In the genomic region with DNA sequence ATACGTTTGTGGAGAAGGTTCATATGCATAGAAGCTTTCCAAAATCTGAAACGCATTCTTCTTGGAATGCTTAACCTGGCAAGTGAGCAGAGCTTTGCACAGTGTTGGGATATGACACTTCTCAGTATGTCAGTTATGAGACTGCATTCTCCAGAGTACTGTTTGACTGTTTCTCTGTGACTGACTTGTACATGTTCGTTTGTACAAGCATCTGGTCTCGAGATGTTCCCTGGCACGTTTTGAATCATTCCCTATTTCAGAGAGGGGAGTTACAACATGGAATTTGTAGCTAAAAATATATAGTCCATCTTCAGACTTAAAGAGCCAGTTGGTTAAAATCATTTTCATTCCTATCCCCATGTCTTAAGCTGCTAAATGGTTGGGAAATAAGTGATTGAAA, we compare ENCODE assay signal across 17 cellular contexts.
DNase-seq lines count a peak whose midpoint lies in the region; ATAC-seq, FAIRE-seq and TF ChIP-seq lines count a peak whose summit lies in the region.
"Had no signal": no experiment of that assay in that cellular context is flagged by ENCODE, and none has a peak within 500 bp of the region (broad histone marks: within the 10 kb centered on the region; RNA-seq: fewer than 3 reads in every experiment).

No MANE protein-coding gene starts in this region.

- no peaks in the 10 kb centered on the region for H3K27me3 Mint-ChIP-seq in astrocyte (ENCODE audit: low read depth, unreplicated experiment)
- peaks cover 13% of the 10 kb centered on the region for H3K27me3 Mint-ChIP-seq in T-helper 2 cell treated with Interferon-gamma antibody and Interleukin-4, amounts not matched to agents 5 μg/mL and 100 μg/mL, for 36 hours (ENCODE audit: low read depth)
- peaks cover 18% of the 10 kb centered on the region for H3K27me3 Mint-ChIP-seq in stimulated activated memory B cell treated with anti-CD40 and anti-IgM and Interleukin-4, amounts not matched to agents 10 μg/mL and 1 μg/mL and 100 μg/mL, for 72 hours

- H3K4me3 ChIP-seq in astrocyte (ENCODE audit: insufficient read depth, low read depth, low read length) (no peak overlapping the region), skeletal muscle cell (ENCODE audit: low read depth, low read length) (no peak overlapping the region)

- no peaks in the 10 kb centered on the region for H3K36me3 ChIP-seq in astrocyte (ENCODE audit: insufficient read depth, low read length)
- H3K36me3 ChIP-seq: BE2C had no signal

- H3K4me2 ChIP-seq in astrocyte (ENCODE audit: low read length), result no peak overlapping the region

- DNase-seq in AG20443 (ENCODE audit: low spot score) (peak; percentile 57), astrocyte (ENCODE audit: low read depth) (no peak), globus pallidus (ENCODE audit: low spot score) (peak; percentile 15), skeletal muscle cell (ENCODE audit: low read depth) (peak; percentile 48), SW480 (ENCODE audit: low spot score) (no peak), NCI-H187 (lab: John Stamatoyannopoulos, UW) (no peak)
- DNase-seq in T-helper 2 cell treated with Interferon-gamma antibody and Interleukin-4, amounts not matched to agents 5 μg/mL and 100 μg/mL, for 36 hours (ENCODE audit: low spot score), result no peak
- DNase-seq: activated CD8-positive, alpha-beta memory T cell treated with anti-CD3 and anti-CD28 coated beads, Interleukin-2, amount 50 U/mL, for 4 hours; BE2C; glutamatergic neuron; islet precursor cell; MV-4-11; NCI-H82 had no signal

- no peaks in the 10 kb centered on the region for H3K36me3 Mint-ChIP-seq in astrocyte (ENCODE audit: low read depth, unreplicated experiment)
- no peaks in the 10 kb centered on the region for H3K36me3 Mint-ChIP-seq in T-helper 2 cell treated with Interferon-gamma antibody and Interleukin-4, amounts not matched to agents 5 μg/mL and 100 μg/mL, for 36 hours (ENCODE audit: low read depth)
- H3K36me3 Mint-ChIP-seq in stimulated activated memory B cell treated with anti-CD40 and anti-IgM and Interleukin-4, amounts not matched to agents 10 μg/mL and 1 μg/mL and 100 μg/mL, for 72 hours, result no peaks in the 10 kb centered on the region

- no peaks in the 10 kb centered on the region for H3K4me1 ChIP-seq in astrocyte (ENCODE audit: insufficient read depth, low read length)
- H3K4me1 ChIP-seq: BE2C had no signal

- FAIRE-seq in astrocyte (lab: Jason Lieb, UNC), result peak; percentile 65
- FAIRE-seq: GM19239, RCC 7860 had no signal

- no peak overlapping the region for H2AFZ ChIP-seq in astrocyte (ENCODE audit: low read depth, low read length)

- TF ChIP-seq CTCF in astrocyte (IDR thresholded peaks at IDR 0.05; ENCODE audit: insufficient read depth, low read depth, low read length), result no peak

- no peaks in the 10 kb centered on the region for H3K9me3 ChIP-seq in astrocyte (ENCODE audit: insufficient read depth, low read depth, low read length)
- H3K9me3 ChIP-seq: BE2C had no signal

- H3K27me3 ChIP-seq in astrocyte (ENCODE audit: insufficient read depth, low read length), result no peaks in the 10 kb centered on the region
- H3K27me3 ChIP-seq: BE2C had no signal

- ATAC-seq in stimulated activated memory B cell treated with anti-CD40 and anti-IgM and Interleukin-4, amounts not matched to agents 10 μg/mL and 1 μg/mL and 100 μg/mL, for 72 hours, result no peak
- ATAC-seq: activated CD4-positive, CD25-positive, alpha-beta regulatory T cell treated with anti-CD3 and anti-CD28 coated beads, Interleukin-2, amount 50 U/mL, for 24 hours had no signal

- no peak overlapping the region for H3K27ac Mint-ChIP-seq in astrocyte (ENCODE audit: unreplicated experiment)
- H3K27ac Mint-ChIP-seq in T-helper 2 cell treated with Interferon-gamma antibody and Interleukin-4, amounts not matched to agents 5 μg/mL and 100 μg/mL, for 36 hours, result no peak overlapping the region
- H3K27ac Mint-ChIP-seq in stimulated activated memory B cell treated with anti-CD40 and anti-IgM and Interleukin-4, amounts not matched to agents 10 μg/mL and 1 μg/mL and 100 μg/mL, for 72 hours, result no peak overlapping the region

- H3K4me1 Mint-ChIP-seq in astrocyte (ENCODE audit: low read depth, unreplicated experiment), result peaks cover 10% of the 10 kb centered on the region
- peaks cover 3% of the 10 kb centered on the region for H3K4me1 Mint-ChIP-seq in T-helper 2 cell treated with Interferon-gamma antibody and Interleukin-4, amounts not matched to agents 5 μg/mL and 100 μg/mL, for 36 hours (ENCODE audit: low read depth)
- no peaks in the 10 kb centered on the region for H3K4me1 Mint-ChIP-seq in stimulated activated memory B cell treated with anti-CD40 and anti-IgM and Interleukin-4, amounts not matched to agents 10 μg/mL and 1 μg/mL and 100 μg/mL, for 72 hours

- no peak overlapping the region for H3K9ac ChIP-seq in astrocyte (ENCODE audit: low read length)

- no peak overlapping the region for H3K27ac ChIP-seq in astrocyte (ENCODE audit: low read depth, low read length)

- no peaks in the 10 kb centered on the region for H3K9me3 Mint-ChIP-seq in astrocyte (ENCODE audit: unreplicated experiment)
- no peaks in the 10 kb centered on the region for H3K9me3 Mint-ChIP-seq in T-helper 2 cell treated with Interferon-gamma antibody and Interleukin-4, amounts not matched to agents 5 μg/mL and 100 μg/mL, for 36 hours
- H3K9me3 Mint-ChIP-seq in stimulated activated memory B cell treated with anti-CD40 and anti-IgM and Interleukin-4, amounts not matched to agents 10 μg/mL and 1 μg/mL and 100 μg/mL, for 72 hours, result no peaks in the 10 kb centered on the region

- H4K20me1 ChIP-seq in astrocyte (ENCODE audit: insufficient read depth, low read length), result no peaks in the 10 kb centered on the region

- no peaks in the 10 kb centered on the region for H3K79me2 ChIP-seq in astrocyte (ENCODE audit: insufficient read depth, low read length)

- H3K4me3 Mint-ChIP-seq in astrocyte (ENCODE audit: unreplicated experiment), result no peak overlapping the region
- no peak overlapping the region for H3K4me3 Mint-ChIP-seq in T-helper 2 cell treated with Interferon-gamma antibody and Interleukin-4, amounts not matched to agents 5 μg/mL and 100 μg/mL, for 36 hours
- no peak overlapping the region for H3K4me3 Mint-ChIP-seq in stimulated activated memory B cell treated with anti-CD40 and anti-IgM and Interleukin-4, amounts not matched to agents 10 μg/mL and 1 μg/mL and 100 μg/mL, for 72 hours

Comparison
In these comparisons a context has a peak if more than half of its experiments do, and no peak if none do; other contexts are left out.
1. DNase-seq: peak in AG20443 (single experiment), globus pallidus (single experiment) and skeletal muscle cell (single experiment); none in astrocyte (single experiment), SW480 (single experiment), T-helper 2 cell treated with Interferon-gamma antibody and Interleukin-4, amounts not matched to agents 5 μg/mL and 100 μg/mL, for 36 hours (single experiment) and NCI-H187 (0 of 2).